In genomic region chr7:77351539-77352004, GRCh38 we compare ENCODE assay signal across 9 cellular contexts.
DNase-seq lines count a peak whose midpoint lies in the region; ATAC-seq and TF ChIP-seq lines count a peak whose summit lies in the region.
"Had no signal": no experiment of that assay in that cellular context is flagged by ENCODE, and none has a peak within 500 bp of the region (broad histone marks: within the 10 kb centered on the region; RNA-seq: fewer than 3 reads in every experiment).

No MANE protein-coding gene starts in this region.

- H3K27ac ChIP-seq in adrenal gland: no peak overlapping the region
- H3K27ac ChIP-seq: SK-N-MC had no signal

- peaks cover 45% of the 10 kb centered on the region for H3K4me1 Mint-ChIP-seq in type B pancreatic cell (ENCODE audit: unreplicated experiment)

- in situ Hi-C loops in GM18951 (cut with MboI; ENCODE audit: low sequenced_read_pairs, unreplicated experiment): no loop called here

- H3K27me3 Mint-ChIP-seq in type B pancreatic cell: no peaks in the 10 kb centered on the region

- peak; percentile 32 for TF ChIP-seq POLR2A in GM18951 (IDR thresholded peaks at IDR 0.05; ENCODE audit: extremely low read depth, insufficient read depth, insufficient read length)
- TF ChIP-seq POLR2A in adrenal gland (IDR thresholded peaks at IDR 0.05): no peak

- no peak overlapping the region for H3K27ac Mint-ChIP-seq in type B pancreatic cell

- H3K9me3 ChIP-seq in adrenal gland (replicated peaks in 1 of 3): no peaks in the 10 kb centered on the region

- peaks cover 6% of the 10 kb centered on the region for H3K9me3 Mint-ChIP-seq in type B pancreatic cell

- peak in 4 of 5 donors; percentile 17 to 86 (median 25) for DNase-seq in T-helper 1 cell
- DNase-seq in adrenal gland: peak in 4 of 7 donors; percentile 15 to 63 (median 22)
- peak; percentile 20 to 28 for DNase-seq in stimulated activated CD4-positive, alpha-beta T cell treated with anti-CD3 and anti-CD28 coated beads, Interleukin-15, amount 100 ng/mL, for 1 hour (ENCODE audit: low read depth in 1 of 2, low spot score in 1 of 2)
- no peak for DNase-seq in type B pancreatic cell (ENCODE audit: extremely low spot score, unreplicated experiment)
- DNase-seq in NCI-H2227 (lab: John Stamatoyannopoulos, UW; ENCODE audit: unreplicated experiment): no peak
- DNase-seq in NCI-H2029 treated with DMSO at 0.1 percent for 48 hours (lab: John Stamatoyannopoulos, UW): no peak

- peaks cover 0 to 7% of the 10 kb centered on the region in 2 donors for H3K36me3 ChIP-seq in adrenal gland (replicated peaks in 1 of 2)

- peaks cover 0 to 4% of the 10 kb centered on the region in 2 donors for H3K4me1 ChIP-seq in adrenal gland (replicated peaks in 1 of 2)

- ATAC-seq in HG02981 (IDR thresholded peaks at IDR 0.05; ENCODE audit: unreplicated experiment): peak; percentile 89

- no peak overlapping the region for H3K4me3 Mint-ChIP-seq in type B pancreatic cell

- TF ChIP-seq CTCF in adrenal gland (IDR thresholded peaks at IDR 0.05): no peak
- no peak for TF ChIP-seq CTCF in type B pancreatic cell (conservative IDR thresholded peaks at IDR 0.05)

- no peaks in the 10 kb centered on the region for H3K36me3 Mint-ChIP-seq in type B pancreatic cell

- 63 to 83% (median 65%) methylated on average over 5 of the region's 5 CpGs for WGBS in adrenal gland, 4 donors

- intact Hi-C loops in adrenal gland (cut with DNase I): no loop called here

- H3K27me3 ChIP-seq in adrenal gland: no peaks in the 10 kb centered on the region

- H3K4me3 ChIP-seq in adrenal gland: no peak overlapping the region
- H3K4me3 ChIP-seq: SK-N-MC had no signal

Comparison
In these comparisons a context has a peak if more than half of its experiments do, and no peak if none do; other contexts are left out.
1. DNase-seq: peak in T-helper 1 cell (4 of 5), adrenal gland (4 of 7) and stimulated activated CD4-positive, alpha-beta T cell treated with anti-CD3 and anti-CD28 coated beads, Interleukin-15, amount 100 ng/mL, for 1 hour (2 of 2); none in type B pancreatic cell (single experiment), NCI-H2227 (single experiment) and NCI-H2029 treated with DMSO at 0.1 percent for 48 hours (single experiment).